Comparison of ENCODE assay signal across 8 cellular contexts in genomic region chr6:143536461-143536865, GRCh38. TPM values are rescaled to one million over a fixed set of nuclear protein-coding genes. Genes with fewer than 3 reads are reported as not detected.
DNase-seq lines count a peak whose midpoint lies in the region; ATAC-seq, FAIRE-seq and TF ChIP-seq lines count a peak whose summit lies in the region.

No MANE protein-coding gene starts in this region.

- H3K9me3 Mint-ChIP-seq in Calu3 (ENCODE audit: low read depth, unreplicated experiment), result no peaks in the 10 kb centered on the region

- CTCF ChIA-PET in Calu3 (lab: Charles Lee) (no interaction called here), GM12878 (lab: Yijun Ruan, JAX) (interaction anchor here (1.1 to 3.2 kb wide), 5 partner anchors 24 to 39 kb away, joined by 3 to 18 read pairs (median 4); partner anchors contain the start of gene FUCA2)

- in situ Hi-C loops in GM12878 (cut with MboI), result no loop called here

- peaks cover 0 to 1% of the 10 kb centered on the region in 2 experiments; a peak in 2 of 4 replicates for H3K27me3 ChIP-seq in GM12878 (replicated peaks in 1 of 2; ENCODE audit: control insufficient read depth in 2 of 2, insufficient read depth in 2 of 2, low read length in 1 of 2)

- peaks cover 31% of the 10 kb centered on the region for H3K4me1 ChIP-seq in GM12878 (ENCODE audit: control insufficient read depth, insufficient read depth, low read length)

- SMC1A ChIA-PET in GM12878 (lab: Charles Lee; ENCODE audit: uncharacterized antibody, unreplicated experiment), result interaction anchor here (3.4 kb wide), 1 partner anchor 23 kb away, joined by 12 read pairs; no protein-coding TSS in a partner anchor

- FAIRE-seq in GM12878 (lab: Jason Lieb, UNC), result no peak

- no peaks in the 10 kb centered on the region; the same call in 1 of the 2 replicates for H3K79me2 ChIP-seq in GM12878 (ENCODE audit: control insufficient read depth, insufficient read depth, low read length)

- 4% methylated on average over 21 of the region's 27 CpGs for WGBS in GM12878 (ENCODE audit: insufficient coverage, insufficient replicate concordance, low lambda C conversion rate, missing lambda C conversion rate)

- POLR2A ChIA-PET in GM12878 (lab: Charles Lee), result no interaction called here

- BruUV-seq in Calu3 (replicated peaks; lab: Mats Ljungman, UMichigan) (no TSS peak), GM12878 (replicated peaks; lab: Mats Ljungman, UMichigan) (no TSS peak)

- no peaks in the 10 kb centered on the region for H3K36me3 ChIP-seq in GM12878 (ENCODE audit: control insufficient read depth in 2 of 2, insufficient read depth in 2 of 2, low read length in 1 of 2)

- TF ChIP-seq EP300 in GM12878 (IDR thresholded peaks at IDR 0.05; ENCODE audit: borderline replicate concordance in 1 of 2, control insufficient read depth in 1 of 2, low read depth in 2 of 2, low read length in 2 of 2), result no peak

- no peak overlapping the region for H3K27ac ChIP-seq in GM12878 (ENCODE audit: control insufficient read depth, insufficient read depth)

- H3K4me3 ChIP-seq in GM12878, result peak overlapping the region; percentile 62

- no peak for TF ChIP-seq RAD21 in GM12878 (IDR thresholded peaks at IDR 0.05; ENCODE audit: insufficient read depth, low read depth, low read length)

- no peak for TF ChIP-seq CTCF in Calu3 (IDR thresholded peaks at IDR 0.05; ENCODE audit: unreplicated experiment)
- TF ChIP-seq CTCF in GM12878 (IDR thresholded peaks at IDR 0.05 in 2 of 3, conservative IDR thresholded peaks at IDR 0.05 in 1 of 3; ENCODE audit: control insufficient read depth in 2 of 3, extremely low read depth in 1 of 3, insufficient read depth in 1 of 3, low read depth in 3 of 3, low read length in 3 of 3), result no peak

- no peak for DNase-seq in Calu3
- peak; percentile 38 for DNase-seq in HT-29 (ENCODE audit: low spot score)
- DNase-seq in T-helper 17 cell, result peak; percentile 20 to 41 (median 40)
- DNase-seq in GM12878 (ENCODE audit: low read depth, low spot score), result no peak
- peak; percentile 43 for DNase-seq in iPS-NIHi7 (ENCODE audit: extremely low spot score)
- DNase-seq in stimulated activated CD4-positive, alpha-beta T cell treated with anti-CD3 and anti-CD28 coated beads, Interleukin-1b, Interleukin-23, amount 100 ng/mL, for 24 hours (ENCODE audit: low read depth in 4 of 4, low spot score in 1 of 4), result peak in 3 of 4 experiments; percentile 10 to 37 (median 20)
- no peak for DNase-seq in midbrain (lab: John Stamatoyannopoulos, UW)

- intact Hi-C loops in Calu3 (cut with micrococcal nuclease; ENCODE audit: unreplicated experiment) (no loop called here), GM12878 (cut with micrococcal nuclease; ENCODE audit: unreplicated experiment) (no loop called here)

- H3K27ac Mint-ChIP-seq in Calu3 (ENCODE audit: unreplicated experiment), result no peak overlapping the region
- H3K27ac Mint-ChIP-seq in T-helper 17 cell, result peak overlapping the region; percentile 16

- peak overlapping the region; percentile 79 for H3K4me2 ChIP-seq in GM12878 (ENCODE audit: control insufficient read depth, insufficient read depth)

- H3K9me3 ChIP-seq in T-helper 17 cell (ENCODE audit: control insufficient read depth, low read length, poor library complexity, severe bottlenecking) (no peaks in the 10 kb centered on the region), GM12878 (replicated peaks; ENCODE audit: control insufficient read depth, insufficient read depth, low read length) (no peaks in the 10 kb centered on the region; the same call in 2 of the 3 replicates)

- H2AFZ ChIP-seq in GM12878 (ENCODE audit: control insufficient read depth, low read depth, low read length), result peak overlapping the region; percentile 57

- peak overlapping the region; percentile 51; the same call in 1 of the 2 replicates for H3K9ac ChIP-seq in GM12878 (ENCODE audit: control insufficient read depth, insufficient read depth, low read length)

- H4K20me1 ChIP-seq in GM12878 (ENCODE audit: control insufficient read depth, insufficient read depth), result no peaks in the 10 kb centered on the region

- H3K27me3 Mint-ChIP-seq in Calu3 (ENCODE audit: unreplicated experiment), result no peaks in the 10 kb centered on the region
- H3K27me3 Mint-ChIP-seq in T-helper 17 cell, result no peaks in the 10 kb centered on the region

- RAD21 ChIA-PET in GM12878 (lab: Charles Lee; ENCODE audit: unreplicated experiment), result interaction anchor here (0.9 to 2.1 kb wide), 2 partner anchors 23 to 477 kb away, joined by 3 to 8 read pairs; no protein-coding TSS in a partner anchor

- H3K36me3 Mint-ChIP-seq in Calu3 (ENCODE audit: insufficient read depth, unreplicated experiment), result peaks cover 11% of the 10 kb centered on the region
- no peaks in the 10 kb centered on the region for H3K36me3 Mint-ChIP-seq in T-helper 17 cell (ENCODE audit: low read depth)

- peak overlapping the region; percentile 59 for H3K4me3 Mint-ChIP-seq in Calu3 (ENCODE audit: low read depth, unreplicated experiment)
- peak overlapping the region; percentile 90 for H3K4me3 Mint-ChIP-seq in T-helper 17 cell

- peaks cover 13% of the 10 kb centered on the region for H3K4me1 Mint-ChIP-seq in Calu3 (ENCODE audit: low read depth, unreplicated experiment)
- peaks cover 25% of the 10 kb centered on the region for H3K4me1 Mint-ChIP-seq in T-helper 17 cell

- TF ChIP-seq POLR2A in GM12878 (IDR thresholded peaks at IDR 0.05; ENCODE audit: low read depth, low read length), result peak; percentile 47; the same call in 1 of the 2 replicates

- peak; percentile 74 for ATAC-seq in GM21447 (IDR thresholded peaks at IDR 0.05; ENCODE audit: unreplicated experiment)
- peak; percentile 48 for ATAC-seq in T-helper 17 cell
- ATAC-seq in GM12878, result peak; percentile 73

TF ChIP-seq in GM12878, 131 proteins besides CTCF, POLR2A, EP300 and RAD21 (continues in another document):
- TF ChIP-seq RUNX3 (IDR thresholded peaks at IDR 0.05; ENCODE audit: low read length), result 0 out of 2 replicates have a peak, but pooled peaks have one; percentile 11
- TF ChIP-seq IKZF1 (conservative IDR thresholded peaks at IDR 0.05), result peak; percentile 46
- 0 out of 2 replicates have a peak, but pooled peaks have one; percentile 40 for TF ChIP-seq DPF2 (IDR thresholded peaks at IDR 0.05)
- no peak for TF ChIP-seq RELB (IDR thresholded peaks at IDR 0.05; ENCODE audit: low read depth)
- no peak for TF ChIP-seq BHLHE40 (IDR thresholded peaks at IDR 0.05; ENCODE audit: borderline replicate concordance in 1 of 2, low read depth in 2 of 2, low read length in 1 of 2)
- TF ChIP-seq HSF1 (IDR thresholded peaks at IDR 0.05; ENCODE audit: low read depth, low read length), result no peak
- 0 out of 2 replicates have a peak, but pooled peaks have one; percentile 15 for TF ChIP-seq NR2F1 (conservative IDR thresholded peaks at IDR 0.05)
- TF ChIP-seq WRNIP1 (IDR thresholded peaks at IDR 0.05; ENCODE audit: borderline replicate concordance, low read depth, low read length), result no peak
- TF ChIP-seq TAF1 (IDR thresholded peaks at IDR 0.05; ENCODE audit: borderline replicate concordance, low read depth, low read length), result no peak
- TF ChIP-seq GATAD2B (conservative IDR thresholded peaks at IDR 0.05; ENCODE audit: low read depth), result 0 out of 2 replicates have a peak, but pooled peaks have one; percentile 43

RNA-seq across cellular contexts. Expression of gene FUCA2, which starts 24.9 kb away (rescaled TPM):
- total RNA-seq in Calu3 (2022) (45.5 and 53.7 TPM in 2 replicates), T-helper 17 cell (1 to 10 TPM; 7.8 to 8.3 TPM), GM12878 (2014; rRNA removed) (19.5 and 19.7 TPM in 2 replicates), GM12878 (2014; rRNA removed; fragmentation: Illumina TruSeq; extraction: Trizol) (22.2 and 22.3 TPM in 2 replicates), GM12878 (2021) (33.2 and 33.6 TPM in 2 replicates)
- total RNA-seq in HT-29 (2014; rRNA removed; shearing (Covaris generic)), result 44.7 and 53.8 TPM in 2 replicates
- total RNA-seq in GM12878 (2013; cell fraction: nucleolus; rRNA removed), result 22.0 and 22.3 TPM in 2 replicates
- polyA plus RNA-seq in GM12878 (2011; ENCODE audit: low read depth), result 17.9 TPM
- polyA plus RNA-seq in GM12878 (2011; rRNA removed) (19.2 and 23.5 TPM in 2 replicates), GM12878 (2014; fragmentation: Illumina TruSeq; extraction: Trizol) (22.2 and 28.2 TPM in 2 replicates), GM12878 (2014; fragmentation: Nextera tagmentation; extraction: Ambion mirVana) (10 to 100 TPM in 1 of 2 experiments, 1 to 10 TPM in 1; 5.7 to 11.8 TPM), GM12878 (2014; rRNA removed) (20.8 and 21.1 TPM in 2 replicates), GM12878 (2016; fragmentation: Nextera tagmentation; extraction: Ambion mirVana) (10 to 100 TPM; 35.0 to 36.2 TPM)
- 12.1 and 13.8 TPM in 2 replicates for polyA plus RNA-seq in GM12878 (2011; cell fraction: cytosol; rRNA removed)
- polyA plus RNA-seq in GM12878 (2011; cell fraction: nucleus; rRNA removed), result 11.3 and 12.5 TPM in 2 replicates
- polyA plus RNA-seq in GM12878 (2012), result 17.7 and 18.7 TPM in 2 replicates
- 8.8 and 9.1 TPM in 2 replicates for polyA minus RNA-seq in GM12878 (2011; rRNA and poly(A)+ RNA removed)
- 5.2 and 7.6 TPM in 2 replicates for polyA minus RNA-seq in GM12878 (2011; cell fraction: cytosol; rRNA and poly(A)+ RNA removed)
- 2.8 and 3.7 TPM in 2 replicates for polyA minus RNA-seq in GM12878 (2011; cell fraction: nucleus; rRNA and poly(A)+ RNA removed)

Comparison
In these comparisons a context has a peak if more than half of its experiments do, and no peak if none do; other contexts are left out.
1. DNase-seq: peak in HT-29 (single experiment), T-helper 17 cell (3 of 3), iPS-NIHi7 (single experiment) and stimulated activated CD4-positive, alpha-beta T cell treated with anti-CD3 and anti-CD28 coated beads, Interleukin-1b, Interleukin-23, amount 100 ng/mL, for 24 hours (3 of 4); none in Calu3 (single experiment), GM12878 (single experiment) and midbrain (single experiment).
2. Peak in every context shown above with its lines, with median percentiles within 50 percentile points of each other: ATAC-seq.